In the genomic region with DNA sequence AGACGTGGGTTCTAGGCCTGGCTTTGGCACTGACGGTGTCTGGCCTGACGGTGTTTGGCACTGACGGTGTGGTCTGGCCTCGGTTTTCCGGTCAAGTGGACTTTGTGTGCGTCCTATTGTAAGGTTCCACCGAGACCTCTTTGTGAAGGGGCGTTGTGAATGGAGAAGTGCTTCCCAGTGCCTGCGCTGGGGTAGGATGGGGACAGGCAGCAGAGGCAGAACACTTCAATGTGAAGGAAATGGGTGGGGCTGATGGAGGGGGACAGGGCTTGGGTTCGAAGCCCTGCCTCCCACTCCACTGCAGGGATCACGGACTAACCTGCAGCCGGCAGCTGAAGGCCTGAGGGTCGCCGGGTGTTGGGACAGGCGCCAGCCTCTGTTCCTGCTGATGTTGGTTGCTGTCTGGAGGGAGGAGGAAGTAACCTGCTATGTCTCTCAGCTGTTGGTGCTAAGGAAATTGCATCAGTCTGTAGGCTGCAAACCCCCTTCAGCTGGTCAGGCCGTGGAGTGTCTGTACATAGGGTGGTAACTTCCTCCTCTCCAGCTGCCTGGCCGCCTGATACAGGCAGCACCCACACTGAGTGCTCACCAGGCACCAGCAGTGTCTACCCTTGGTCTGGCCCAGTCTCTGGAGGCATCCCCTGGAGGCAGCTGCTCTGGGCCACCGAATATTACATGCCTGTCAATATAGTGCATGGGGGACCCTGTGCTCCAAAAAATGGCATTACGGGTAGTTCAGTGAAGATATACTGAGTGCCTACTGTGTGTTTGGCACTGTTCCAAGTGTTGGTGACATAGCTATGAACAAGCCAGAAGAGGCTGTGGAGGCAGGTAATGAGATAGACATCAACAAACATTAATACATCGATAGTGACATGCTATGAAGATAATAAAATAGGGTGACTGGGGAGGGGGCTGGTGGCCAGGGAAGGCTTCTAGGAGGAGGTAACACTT, we compare ENCODE assay signal across 9 cellular contexts. TPM values are rescaled to one million over a fixed set of nuclear protein-coding genes. Genes with fewer than 3 reads are reported as not detected.
A peak's percentile ranks its signal among the peaks of the same experiment; 100 is the strongest.
DNase-seq lines count a peak whose midpoint lies in the region; ATAC-seq, FAIRE-seq and TF ChIP-seq lines count a peak whose summit lies in the region.
"Had no signal": no experiment of that assay in that cellular context is flagged by ENCODE, and none has a peak within 500 bp of the region (broad histone marks: within the 10 kb centered on the region; RNA-seq: fewer than 3 reads in every experiment).

No MANE protein-coding gene starts in this region.

- H3K9ac ChIP-seq in H1 (replicated peaks in 1 of 4; ENCODE audit: extremely low read depth in 1 of 4, low read depth in 3 of 4, low read length in 3 of 4) = no peak overlapping the region

- POLR2A ChIA-PET in A673 (lab: Charles Lee; ENCODE audit: low non-redundant PET) (no interaction called here), H1 (lab: Charles Lee; ENCODE audit: partially characterized antibody) (interaction anchor here (0.6 to 1.7 kb wide), 4 partner anchors 12 to 52 kb away, joined by 3 to 6 read pairs (median 4); no protein-coding TSS in a partner anchor)

- H3K4me1 ChIP-seq in A673 (ENCODE audit: insufficient read depth, low read length, poor library complexity, severe bottlenecking) (peaks cover 10% of the 10 kb centered on the region), H1 (replicated peaks in 1 of 4; ENCODE audit: control insufficient read depth in 3 of 4, insufficient read depth in 4 of 4, low read length in 3 of 4) (peaks cover 0 to 9% (median 4%) of the 10 kb centered on the region in 4 experiments; a peak in 3 of 7 replicates)

- 88% methylated on average over 21 of the region's 21 CpGs; no CpG with 5 or more reads in 1 of the 2 experiments for WGBS in H1 (ENCODE audit: extremely low coverage in 1 of 2, insufficient coverage in 1 of 2, insufficient read length in 1 of 2, insufficient replicate concordance in 2 of 2, low coverage in 1 of 2, low lambda C conversion rate in 2 of 2, missing lambda C conversion rate in 1 of 2), 2 experiments

- intact Hi-C loops in A673 (cut with micrococcal nuclease; ENCODE audit: unreplicated experiment) = loop anchor here (5.0 kb wide), 1 partner anchor 96 kb away; a partner anchor contains a TSS

- H3K14ac ChIP-seq in H1 (ENCODE audit: insufficient read length) = no peak overlapping the region

- H4K8ac ChIP-seq in H1 (ENCODE audit: extremely low read depth, insufficient read depth, low read length) = no peak overlapping the region

- CTCF ChIA-PET in A673 (lab: Charles Lee) = no interaction called here
- CTCF ChIA-PET in H1 (lab: Charles Lee; ENCODE audit: partially characterized antibody) = interaction anchor here (0.8 to 1.1 kb wide), 3 partner anchors 10 to 97 kb away, joined by 3 to 7 read pairs (median 4); a partner anchor contains a TSS

- H2BK12ac ChIP-seq in H1 (ENCODE audit: low read depth, low read length) = peak overlapping the region; percentile 18; the same call in 1 of the 2 replicates

- no TSS peak for BruUV-seq in A673 (replicated peaks; lab: Mats Ljungman, UMichigan)

- no peaks in the 10 kb centered on the region for H3K79me2 ChIP-seq in H1 (ENCODE audit: control insufficient read depth in 1 of 2, insufficient read depth in 2 of 2, low read length in 2 of 2)

- no peak for TF ChIP-seq EP300 in H1 (IDR thresholded peaks at IDR 0.05; ENCODE audit: borderline replicate concordance in 1 of 2, low read depth in 2 of 2, low read length in 2 of 2)

- DNase-seq in A673 (ENCODE audit: low spot score) (peak; percentile 58), H1 (ENCODE audit: low read depth in 1 of 2, low spot score in 2 of 2) (no peak), naive B cell (peak; percentile 55), NCI-H446 treated with DMSO at 0.1 percent for 48 hours (lab: John Stamatoyannopoulos, UW) (no peak)

- H3K23ac ChIP-seq in H1 (ENCODE audit: insufficient read length) = no peak overlapping the region

- peaks cover 14 to 33% (median 22%) of the 10 kb centered on the region in 3 donors for H3K4me1 Mint-ChIP-seq in naive B cell

- 0 out of 2 replicates have a peak overlapping the region, but pooled peaks have one; percentile 32 for H2BK20ac ChIP-seq in H1 (ENCODE audit: low read length)

- H3K27ac ChIP-seq in A673 (ENCODE audit: low read depth, low read length, poor library complexity, severe bottlenecking) = no peak overlapping the region
- H3K27ac ChIP-seq in H1 (ENCODE audit: low read depth, low read length) = no peak overlapping the region

- H3K36me3 ChIP-seq in A673 (ENCODE audit: insufficient read depth, low read length, poor library complexity, severe bottlenecking) (no peaks in the 10 kb centered on the region), H1 (ENCODE audit: control insufficient read depth in 2 of 4, insufficient read depth in 4 of 4, low read length in 3 of 4) (no peaks in the 10 kb centered on the region)

- no peak overlapping the region for H2AK5ac ChIP-seq in H1 (ENCODE audit: low read depth, low read length)

- H3K4me3 Mint-ChIP-seq in naive B cell = peak overlapping the region; percentile 82 to 95 (median 90)

- no peak overlapping the region for H4K5ac ChIP-seq in H1 (ENCODE audit: insufficient read length, low read depth, low read length)

- no peak for FAIRE-seq in H1 (lab: Jason Lieb, UNC)

- peak overlapping the region; percentile 66 for H4K91ac ChIP-seq in H1 (replicated peaks; ENCODE audit: insufficient read length, low read length)

- no peak for TF ChIP-seq CTCF in A673 (conservative IDR thresholded peaks at IDR 0.05; ENCODE audit: low read depth, low read length)
- TF ChIP-seq CTCF in H1 (IDR thresholded peaks at IDR 0.05; ENCODE audit: control extremely low read depth in 1 of 3, insufficient read depth in 1 of 3, low read depth in 1 of 3, low read length in 3 of 3) = no peak

- peaks cover 6 to 7% of the 10 kb centered on the region in 2 donors for H3K36me3 Mint-ChIP-seq in naive B cell

- H2BK120ac ChIP-seq in H1 (replicated peaks; ENCODE audit: low read depth, low read length) = no peak overlapping the region

- H3K9me3 ChIP-seq in A673 (ENCODE audit: low read depth, low read length, poor library complexity, severe bottlenecking) (no peaks in the 10 kb centered on the region), H1 (ENCODE audit: insufficient read depth in 2 of 2, low read depth in 1 of 2, low read length in 1 of 2) (no peaks in the 10 kb centered on the region)

- H3K23me2 ChIP-seq in H1 (ENCODE audit: low read depth, low read length) = peaks cover 13% of the 10 kb centered on the region; the same call in 1 of the 2 replicates

- 0 out of 2 replicates have a peak overlapping the region, but pooled peaks have one; percentile 1 for H2BK5ac ChIP-seq in H1 (ENCODE audit: low read depth, low read length)

- H3K18ac ChIP-seq in H1 (ENCODE audit: extremely low read depth, low read length) = no peak overlapping the region; the same call in 1 of the 2 replicates

- H3K9me3 Mint-ChIP-seq in naive B cell = peaks cover 0 to 5% (median 0%) of the 10 kb centered on the region in 7 donors

- H3K79me1 ChIP-seq in H1 (ENCODE audit: low read depth, low read length) = no peaks in the 10 kb centered on the region

- peak overlapping the region; percentile 92; the same call in 1 of the 2 replicates for H2BK15ac ChIP-seq in H1 (ENCODE audit: low read length)

- no peak overlapping the region for H3K56ac ChIP-seq in H1 (replicated peaks; ENCODE audit: insufficient read length, low read depth, low read length)

- no peaks in the 10 kb centered on the region for H3K27me3 ChIP-seq in A673 (replicated peaks; ENCODE audit: insufficient read depth, low read depth, low read length, poor library complexity)
- peaks cover 0 to 34% (median 25%) of the 10 kb centered on the region in 4 experiments; a peak in 6 of 7 replicates for H3K27me3 ChIP-seq in H1 (replicated peaks in 1 of 4; ENCODE audit: control insufficient read depth in 3 of 4, extremely low read depth in 1 of 4, insufficient read depth in 3 of 4, low read length in 3 of 4)

- peaks cover 9 to 48% (median 23%) of the 10 kb centered on the region in 3 donors for H3K27me3 Mint-ChIP-seq in naive B cell

- H3K4ac ChIP-seq in H1 (replicated peaks; ENCODE audit: insufficient read length, low read depth, low read length) = no peak overlapping the region

- H2AFZ ChIP-seq in H1 (ENCODE audit: low read length) = no peak overlapping the region

- peak; percentile 29; the same call in 1 of the 2 replicates for TF ChIP-seq POLR2A in Raji (IDR thresholded peaks at IDR 0.05; ENCODE audit: insufficient read depth, low read depth, low read length)
- TF ChIP-seq POLR2A in H1 (IDR thresholded peaks at IDR 0.05; ENCODE audit: control extremely low read depth in 1 of 2, low read depth in 2 of 2, low read length in 2 of 2) = no peak

- peak overlapping the region in 5 of 6 donors; percentile 48 to 89 (median 85) for H3K27ac Mint-ChIP-seq in naive B cell

- peak overlapping the region; percentile 68 to 95; a peak in 3 of 4 replicates for H3K4me2 ChIP-seq in H1 (ENCODE audit: insufficient read depth in 1 of 2, low read depth in 2 of 2, low read length in 2 of 2)

- ATAC-seq in GM18498 (IDR thresholded peaks at IDR 0.05; ENCODE audit: unreplicated experiment) = peak; percentile 47
- peak; percentile 63 for ATAC-seq in HG02981 (IDR thresholded peaks at IDR 0.05; ENCODE audit: unreplicated experiment)
- peak; percentile 80 to 88 for ATAC-seq in naive B cell (ENCODE audit: low read depth in 2 of 2)
- no peak for ATAC-seq in GM19324 (IDR thresholded peaks at IDR 0.05; ENCODE audit: low FRiP score, unreplicated experiment)
- ATAC-seq: HCT116 had no signal

- H3K4me3 ChIP-seq in A673 (ENCODE audit: low read depth, low read length, poor library complexity, severe bottlenecking) (peak overlapping the region; percentile 58), H1 (ENCODE audit: extremely low read depth in 1 of 4, insufficient read depth in 2 of 4, low read depth in 3 of 4, low read length in 4 of 4) (peak overlapping the region in 2 of 4 experiments; percentile 51 to 68; a peak in 3 of 8 replicates)

- peaks cover 0 to 5% of the 10 kb centered on the region in 2 experiments for H4K20me1 ChIP-seq in H1 (replicated peaks in 1 of 2; ENCODE audit: control insufficient read depth in 1 of 2, insufficient read depth in 2 of 2, low read length in 2 of 2)

- TF ChIP-seq RAD21 in H1 (IDR thresholded peaks at IDR 0.05 in 1 of 2, conservative IDR thresholded peaks at IDR 0.05 in 1 of 2; ENCODE audit: low read depth in 2 of 2, low read length in 2 of 2) = no peak

RNA-seq across cellular contexts. Expression of a gene that starts 1.1 kb away (rescaled TPM):
- 1.8 and 2.4 TPM in 2 replicates for total RNA-seq in A673 (2021)
- total RNA-seq in H1 (2021; fragmentation: NEBNext Ultra II Directional; extraction: Animal tissue kit (Norgen Biotek cat#: 25700)) = 0.90 and 1.0 TPM in 2 replicates
- 0.74 and 0.86 TPM in 2 replicates for polyA plus RNA-seq in H1 (2011; rRNA removed)
- polyA plus RNA-seq in H1 (2011; cell fraction: cytosol; rRNA removed) = 0.89 TPM
- polyA plus RNA-seq in H1 (2011; cell fraction: nucleus; rRNA removed) = 0.33 TPM
- polyA plus RNA-seq in H1 (2012, experiment 1 of 2) = 0.37 to 0.83 TPM (median 0.78 TPM) in 4 replicates
- polyA plus RNA-seq in H1 (2012, experiment 2 of 2) = not detected
- polyA plus RNA-seq in H1 (2013, experiment 1 of 2) = 1.1 TPM
- polyA plus RNA-seq in H1 (2013, experiment 2 of 2) = 1.2 TPM
- 0.54 TPM in 1 of 2 replicates, not detected in the other for polyA minus RNA-seq in H1 (2011; rRNA and poly(A)+ RNA removed)
- polyA minus RNA-seq in H1 (2011; cell fraction: cytosol; rRNA and poly(A)+ RNA removed) = not detected
- polyA minus RNA-seq in H1 (2011; cell fraction: nucleus; rRNA and poly(A)+ RNA removed) = 0.40 TPM
- 1 to 10 TPM in 4 of 6 donors, under 1 TPM in 2; 0.94 to 2.8 (median 1.6) TPM for polyA plus RNA-seq in naive B cell (ENCODE audit: low read depth in 6 of 6)

RNA-seq across cellular contexts. Expression of a gene that starts 41.5 kb away (rescaled TPM):
- 56.7 and 58.3 TPM in 2 replicates for total RNA-seq in A673 (2021)
- total RNA-seq in H1 (2021; fragmentation: NEBNext Ultra II Directional; extraction: Animal tissue kit (Norgen Biotek cat#: 25700)) = 35.3 and 39.5 TPM in 2 replicates
- polyA plus RNA-seq in H1 (2011; rRNA removed) (18.6 and 18.8 TPM in 2 replicates), naive B cell (ENCODE audit: low read depth in 6 of 6) (10 to 100 TPM; 37.3 to 64.0 (median 46.6) TPM)
- 20.4 TPM for polyA plus RNA-seq in H1 (2011; cell fraction: cytosol; rRNA removed)
- 22.3 TPM for polyA plus RNA-seq in H1 (2011; cell fraction: nucleus; rRNA removed)
- polyA plus RNA-seq in H1 (2012, experiment 1 of 2) = 17.3 to 29.8 TPM (median 20.1 TPM) in 4 replicates
- polyA plus RNA-seq in H1 (2012, experiment 2 of 2) = 3.3 TPM
- polyA plus RNA-seq in H1 (2013, experiment 1 of 2) = 22.3 TPM
- polyA plus RNA-seq in H1 (2013, experiment 2 of 2) = 22.0 TPM
- 28.9 and 44.8 TPM in 2 replicates for polyA minus RNA-seq in H1 (2011; rRNA and poly(A)+ RNA removed)
- 28.5 TPM for polyA minus RNA-seq in H1 (2011; cell fraction: cytosol; rRNA and poly(A)+ RNA removed)
- polyA minus RNA-seq in H1 (2011; cell fraction: nucleus; rRNA and poly(A)+ RNA removed) = 47.2 TPM

Comparison
In these comparisons a context has a peak if more than half of its experiments do, and no peak if none do; other contexts are left out.
1. DNase-seq: peak in A673 (single experiment) and naive B cell (single experiment); none in H1 (0 of 2) and NCI-H446 treated with DMSO at 0.1 percent for 48 hours (single experiment).